1 cellular context compared by ENCODE assay signal in the genomic region with DNA sequence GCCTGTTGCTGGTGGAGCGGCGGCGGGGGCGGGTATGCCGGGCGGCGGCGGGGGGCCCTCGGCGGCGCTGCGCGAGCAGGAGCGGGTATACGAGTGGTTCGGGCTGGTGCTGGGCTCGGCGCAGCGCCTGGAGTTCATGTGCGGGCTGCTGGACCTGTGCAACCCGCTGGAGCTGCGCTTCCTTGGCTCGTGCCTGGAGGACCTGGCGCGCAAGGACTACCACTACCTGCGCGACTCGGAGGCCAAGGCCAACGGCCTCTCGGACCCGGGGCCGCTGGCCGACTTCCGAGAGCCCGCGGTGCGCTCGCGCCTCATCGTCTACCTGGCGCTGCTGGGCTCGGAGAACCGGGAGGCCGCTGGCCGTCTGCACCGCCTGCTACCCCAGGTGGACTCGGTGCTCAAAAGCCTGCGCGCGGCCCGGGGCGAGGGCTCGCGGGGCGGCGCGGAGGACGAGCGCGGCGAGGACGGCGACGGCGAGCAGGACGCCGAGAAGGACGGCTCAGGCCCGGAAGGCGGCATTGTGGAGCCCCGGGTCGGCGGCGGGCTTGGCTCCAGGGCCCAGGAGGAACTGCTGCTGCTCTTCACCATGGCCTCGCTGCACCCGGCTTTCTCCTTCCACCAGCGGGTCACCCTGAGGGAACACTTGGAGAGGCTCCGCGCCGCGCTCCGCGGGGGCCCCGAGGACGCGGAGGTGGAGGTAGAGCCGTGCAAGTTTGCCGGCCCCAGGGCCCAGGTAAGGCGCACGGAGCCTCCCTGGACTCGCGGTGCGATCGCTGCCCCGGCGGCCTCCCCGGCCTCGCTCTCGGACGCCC.
TF ChIP-seq lines count a peak whose summit lies in the region.

No MANE protein-coding gene starts in this region.

TF ChIP-seq in HepG2, 621 proteins besides CTCF, POLR2A, EP300 and RAD21 (continued from another document and continues in another):
- TF ChIP-seq ZNF674 (CRISPR knock-in tag; IDR thresholded peaks at IDR 0.05; ENCODE audit: low read depth) (no peak), PAF1 (CRISPR knock-in tag; IDR thresholded peaks at IDR 0.05) (no peak), ZNF564 (CRISPR knock-in tag; IDR thresholded peaks at IDR 0.05) (no peak), ARNT (IDR thresholded peaks at IDR 0.05) (no peak), ZMAT3 (CRISPR knock-in tag; conservative IDR thresholded peaks at IDR 0.05) (no peak), MEIS2 (CRISPR knock-in tag; IDR thresholded peaks at IDR 0.05) (no peak), NR2C2 (CRISPR knock-in tag; IDR thresholded peaks at IDR 0.05; ENCODE audit: borderline replicate concordance) (no peak), ZNF549 (CRISPR knock-in tag; IDR thresholded peaks at IDR 0.05) (no peak), ATF7-NPFF (CRISPR knock-in tag; IDR thresholded peaks at IDR 0.05; ENCODE audit: low read depth) (peak; percentile 35; the same call in 1 of the 2 replicates), NFRKB (IDR thresholded peaks at IDR 0.05) (no peak), SP140L (CRISPR knock-in tag; IDR thresholded peaks at IDR 0.05; ENCODE audit: borderline replicate concordance) (no peak), ZNF672 (CRISPR knock-in tag; IDR thresholded peaks at IDR 0.05) (no peak), ARID2 (CRISPR knock-in tag; IDR thresholded peaks at IDR 0.05; ENCODE audit: borderline replicate concordance) (0 out of 2 replicates have a peak, but pooled peaks have one; percentile 67), YEATS4 (CRISPR knock-in tag; IDR thresholded peaks at IDR 0.05; ENCODE audit: borderline replicate concordance) (no peak), ZNF207 (IDR thresholded peaks at IDR 0.05; ENCODE audit: borderline replicate concordance) (no peak), ETV5 (CRISPR knock-in tag; IDR thresholded peaks at IDR 0.05; ENCODE audit: borderline replicate concordance) (no peak), MIER2 (CRISPR knock-in tag; IDR thresholded peaks at IDR 0.05) (no peak), SALL1 (CRISPR knock-in tag; IDR thresholded peaks at IDR 0.05) (peak; percentile 61)
- TF ChIP-seq, protein P1, sequence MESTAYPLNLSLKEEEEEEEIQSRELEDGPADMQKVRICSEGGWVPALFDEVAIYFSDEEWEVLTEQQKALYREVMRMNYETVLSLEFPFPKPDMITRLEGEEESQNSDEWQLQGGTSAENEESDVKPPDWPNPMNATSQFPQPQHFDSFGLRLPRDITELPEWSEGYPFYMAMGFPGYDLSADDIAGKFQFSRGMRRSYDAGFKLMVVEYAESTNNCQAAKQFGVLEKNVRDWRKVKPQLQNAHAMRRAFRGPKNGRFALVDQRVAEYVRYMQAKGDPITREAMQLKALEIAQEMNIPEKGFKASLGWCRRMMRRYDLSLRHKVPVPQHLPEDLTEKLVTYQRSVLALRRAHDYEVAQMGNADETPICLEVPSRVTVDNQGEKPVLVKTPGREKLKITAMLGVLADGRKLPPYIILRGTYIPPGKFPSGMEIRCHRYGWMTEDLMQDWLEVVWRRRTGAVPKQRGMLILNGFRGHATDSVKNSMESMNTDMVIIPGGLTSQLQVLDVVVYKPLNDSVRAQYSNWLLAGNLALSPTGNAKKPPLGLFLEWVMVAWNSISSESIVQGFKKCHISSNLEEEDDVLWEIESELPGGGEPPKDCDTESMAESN (CRISPR knock-in tag; conservative IDR thresholded peaks at IDR 0.05) = 0 out of 2 replicates have a peak, but pooled peaks have one; percentile 33
- TF ChIP-seq, protein P2, sequence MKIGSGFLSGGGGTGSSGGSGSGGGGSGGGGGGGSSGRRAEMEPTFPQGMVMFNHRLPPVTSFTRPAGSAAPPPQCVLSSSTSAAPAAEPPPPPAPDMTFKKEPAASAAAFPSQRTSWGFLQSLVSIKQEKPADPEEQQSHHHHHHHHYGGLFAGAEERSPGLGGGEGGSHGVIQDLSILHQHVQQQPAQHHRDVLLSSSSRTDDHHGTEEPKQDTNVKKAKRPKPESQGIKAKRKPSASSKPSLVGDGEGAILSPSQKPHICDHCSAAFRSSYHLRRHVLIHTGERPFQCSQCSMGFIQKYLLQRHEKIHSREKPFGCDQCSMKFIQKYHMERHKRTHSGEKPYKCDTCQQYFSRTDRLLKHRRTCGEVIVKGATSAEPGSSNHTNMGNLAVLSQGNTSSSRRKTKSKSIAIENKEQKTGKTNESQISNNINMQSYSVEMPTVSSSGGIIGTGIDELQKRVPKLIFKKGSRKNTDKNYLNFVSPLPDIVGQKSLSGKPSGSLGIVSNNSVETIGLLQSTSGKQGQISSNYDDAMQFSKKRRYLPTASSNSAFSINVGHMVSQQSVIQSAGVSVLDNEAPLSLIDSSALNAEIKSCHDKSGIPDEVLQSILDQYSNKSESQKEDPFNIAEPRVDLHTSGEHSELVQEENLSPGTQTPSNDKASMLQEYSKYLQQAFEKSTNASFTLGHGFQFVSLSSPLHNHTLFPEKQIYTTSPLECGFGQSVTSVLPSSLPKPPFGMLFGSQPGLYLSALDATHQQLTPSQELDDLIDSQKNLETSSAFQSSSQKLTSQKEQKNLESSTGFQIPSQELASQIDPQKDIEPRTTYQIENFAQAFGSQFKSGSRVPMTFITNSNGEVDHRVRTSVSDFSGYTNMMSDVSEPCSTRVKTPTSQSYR (CRISPR knock-in tag; IDR thresholded peaks at IDR 0.05; ENCODE audit: borderline replicate concordance) = no peak
- TF ChIP-seq, protein P3, sequence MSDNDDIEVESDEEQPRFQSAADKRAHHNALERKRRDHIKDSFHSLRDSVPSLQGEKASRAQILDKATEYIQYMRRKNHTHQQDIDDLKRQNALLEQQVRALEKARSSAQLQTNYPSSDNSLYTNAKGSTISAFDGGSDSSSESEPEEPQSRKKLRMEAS (IDR thresholded peaks at IDR 0.05) = no peak
- TF ChIP-seq, protein P4, sequence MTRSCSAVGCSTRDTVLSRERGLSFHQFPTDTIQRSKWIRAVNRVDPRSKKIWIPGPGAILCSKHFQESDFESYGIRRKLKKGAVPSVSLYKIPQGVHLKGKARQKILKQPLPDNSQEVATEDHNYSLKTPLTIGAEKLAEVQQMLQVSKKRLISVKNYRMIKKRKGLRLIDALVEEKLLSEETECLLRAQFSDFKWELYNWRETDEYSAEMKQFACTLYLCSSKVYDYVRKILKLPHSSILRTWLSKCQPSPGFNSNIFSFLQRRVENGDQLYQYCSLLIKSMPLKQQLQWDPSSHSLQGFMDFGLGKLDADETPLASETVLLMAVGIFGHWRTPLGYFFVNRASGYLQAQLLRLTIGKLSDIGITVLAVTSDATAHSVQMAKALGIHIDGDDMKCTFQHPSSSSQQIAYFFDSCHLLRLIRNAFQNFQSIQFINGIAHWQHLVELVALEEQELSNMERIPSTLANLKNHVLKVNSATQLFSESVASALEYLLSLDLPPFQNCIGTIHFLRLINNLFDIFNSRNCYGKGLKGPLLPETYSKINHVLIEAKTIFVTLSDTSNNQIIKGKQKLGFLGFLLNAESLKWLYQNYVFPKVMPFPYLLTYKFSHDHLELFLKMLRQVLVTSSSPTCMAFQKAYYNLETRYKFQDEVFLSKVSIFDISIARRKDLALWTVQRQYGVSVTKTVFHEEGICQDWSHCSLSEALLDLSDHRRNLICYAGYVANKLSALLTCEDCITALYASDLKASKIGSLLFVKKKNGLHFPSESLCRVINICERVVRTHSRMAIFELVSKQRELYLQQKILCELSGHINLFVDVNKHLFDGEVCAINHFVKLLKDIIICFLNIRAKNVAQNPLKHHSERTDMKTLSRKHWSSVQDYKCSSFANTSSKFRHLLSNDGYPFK (CRISPR knock-in tag; IDR thresholded peaks at IDR 0.05; ENCODE audit: borderline replicate concordance) = no peak
- TF ChIP-seq, protein P5, sequence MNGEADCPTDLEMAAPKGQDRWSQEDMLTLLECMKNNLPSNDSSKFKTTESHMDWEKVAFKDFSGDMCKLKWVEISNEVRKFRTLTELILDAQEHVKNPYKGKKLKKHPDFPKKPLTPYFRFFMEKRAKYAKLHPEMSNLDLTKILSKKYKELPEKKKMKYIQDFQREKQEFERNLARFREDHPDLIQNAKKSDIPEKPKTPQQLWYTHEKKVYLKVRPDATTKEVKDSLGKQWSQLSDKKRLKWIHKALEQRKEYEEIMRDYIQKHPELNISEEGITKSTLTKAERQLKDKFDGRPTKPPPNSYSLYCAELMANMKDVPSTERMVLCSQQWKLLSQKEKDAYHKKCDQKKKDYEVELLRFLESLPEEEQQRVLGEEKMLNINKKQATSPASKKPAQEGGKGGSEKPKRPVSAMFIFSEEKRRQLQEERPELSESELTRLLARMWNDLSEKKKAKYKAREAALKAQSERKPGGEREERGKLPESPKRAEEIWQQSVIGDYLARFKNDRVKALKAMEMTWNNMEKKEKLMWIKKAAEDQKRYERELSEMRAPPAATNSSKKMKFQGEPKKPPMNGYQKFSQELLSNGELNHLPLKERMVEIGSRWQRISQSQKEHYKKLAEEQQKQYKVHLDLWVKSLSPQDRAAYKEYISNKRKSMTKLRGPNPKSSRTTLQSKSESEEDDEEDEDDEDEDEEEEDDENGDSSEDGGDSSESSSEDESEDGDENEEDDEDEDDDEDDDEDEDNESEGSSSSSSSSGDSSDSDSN (CRISPR knock-in tag; IDR thresholded peaks at IDR 0.05) = peak; percentile 50; the same call in 1 of the 2 replicates
- TF ChIP-seq, protein P6, sequence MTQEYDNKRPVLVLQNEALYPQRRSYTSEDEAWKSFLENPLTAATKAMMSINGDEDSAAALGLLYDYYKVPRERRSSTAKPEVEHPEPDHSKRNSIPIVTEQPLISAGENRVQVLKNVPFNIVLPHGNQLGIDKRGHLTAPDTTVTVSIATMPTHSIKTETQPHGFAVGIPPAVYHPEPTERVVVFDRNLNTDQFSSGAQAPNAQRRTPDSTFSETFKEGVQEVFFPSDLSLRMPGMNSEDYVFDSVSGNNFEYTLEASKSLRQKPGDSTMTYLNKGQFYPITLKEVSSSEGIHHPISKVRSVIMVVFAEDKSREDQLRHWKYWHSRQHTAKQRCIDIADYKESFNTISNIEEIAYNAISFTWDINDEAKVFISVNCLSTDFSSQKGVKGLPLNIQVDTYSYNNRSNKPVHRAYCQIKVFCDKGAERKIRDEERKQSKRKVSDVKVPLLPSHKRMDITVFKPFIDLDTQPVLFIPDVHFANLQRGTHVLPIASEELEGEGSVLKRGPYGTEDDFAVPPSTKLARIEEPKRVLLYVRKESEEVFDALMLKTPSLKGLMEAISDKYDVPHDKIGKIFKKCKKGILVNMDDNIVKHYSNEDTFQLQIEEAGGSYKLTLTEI (CRISPR knock-in tag; conservative IDR thresholded peaks at IDR 0.05) = no peak
- TF ChIP-seq, protein P7, sequence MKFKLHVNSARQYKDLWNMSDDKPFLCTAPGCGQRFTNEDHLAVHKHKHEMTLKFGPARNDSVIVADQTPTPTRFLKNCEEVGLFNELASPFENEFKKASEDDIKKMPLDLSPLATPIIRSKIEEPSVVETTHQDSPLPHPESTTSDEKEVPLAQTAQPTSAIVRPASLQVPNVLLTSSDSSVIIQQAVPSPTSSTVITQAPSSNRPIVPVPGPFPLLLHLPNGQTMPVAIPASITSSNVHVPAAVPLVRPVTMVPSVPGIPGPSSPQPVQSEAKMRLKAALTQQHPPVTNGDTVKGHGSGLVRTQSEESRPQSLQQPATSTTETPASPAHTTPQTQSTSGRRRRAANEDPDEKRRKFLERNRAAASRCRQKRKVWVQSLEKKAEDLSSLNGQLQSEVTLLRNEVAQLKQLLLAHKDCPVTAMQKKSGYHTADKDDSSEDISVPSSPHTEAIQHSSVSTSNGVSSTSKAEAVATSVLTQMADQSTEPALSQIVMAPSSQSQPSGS (CRISPR knock-in tag; IDR thresholded peaks at IDR 0.05) = no peak
- TF ChIP-seq, protein P8, sequence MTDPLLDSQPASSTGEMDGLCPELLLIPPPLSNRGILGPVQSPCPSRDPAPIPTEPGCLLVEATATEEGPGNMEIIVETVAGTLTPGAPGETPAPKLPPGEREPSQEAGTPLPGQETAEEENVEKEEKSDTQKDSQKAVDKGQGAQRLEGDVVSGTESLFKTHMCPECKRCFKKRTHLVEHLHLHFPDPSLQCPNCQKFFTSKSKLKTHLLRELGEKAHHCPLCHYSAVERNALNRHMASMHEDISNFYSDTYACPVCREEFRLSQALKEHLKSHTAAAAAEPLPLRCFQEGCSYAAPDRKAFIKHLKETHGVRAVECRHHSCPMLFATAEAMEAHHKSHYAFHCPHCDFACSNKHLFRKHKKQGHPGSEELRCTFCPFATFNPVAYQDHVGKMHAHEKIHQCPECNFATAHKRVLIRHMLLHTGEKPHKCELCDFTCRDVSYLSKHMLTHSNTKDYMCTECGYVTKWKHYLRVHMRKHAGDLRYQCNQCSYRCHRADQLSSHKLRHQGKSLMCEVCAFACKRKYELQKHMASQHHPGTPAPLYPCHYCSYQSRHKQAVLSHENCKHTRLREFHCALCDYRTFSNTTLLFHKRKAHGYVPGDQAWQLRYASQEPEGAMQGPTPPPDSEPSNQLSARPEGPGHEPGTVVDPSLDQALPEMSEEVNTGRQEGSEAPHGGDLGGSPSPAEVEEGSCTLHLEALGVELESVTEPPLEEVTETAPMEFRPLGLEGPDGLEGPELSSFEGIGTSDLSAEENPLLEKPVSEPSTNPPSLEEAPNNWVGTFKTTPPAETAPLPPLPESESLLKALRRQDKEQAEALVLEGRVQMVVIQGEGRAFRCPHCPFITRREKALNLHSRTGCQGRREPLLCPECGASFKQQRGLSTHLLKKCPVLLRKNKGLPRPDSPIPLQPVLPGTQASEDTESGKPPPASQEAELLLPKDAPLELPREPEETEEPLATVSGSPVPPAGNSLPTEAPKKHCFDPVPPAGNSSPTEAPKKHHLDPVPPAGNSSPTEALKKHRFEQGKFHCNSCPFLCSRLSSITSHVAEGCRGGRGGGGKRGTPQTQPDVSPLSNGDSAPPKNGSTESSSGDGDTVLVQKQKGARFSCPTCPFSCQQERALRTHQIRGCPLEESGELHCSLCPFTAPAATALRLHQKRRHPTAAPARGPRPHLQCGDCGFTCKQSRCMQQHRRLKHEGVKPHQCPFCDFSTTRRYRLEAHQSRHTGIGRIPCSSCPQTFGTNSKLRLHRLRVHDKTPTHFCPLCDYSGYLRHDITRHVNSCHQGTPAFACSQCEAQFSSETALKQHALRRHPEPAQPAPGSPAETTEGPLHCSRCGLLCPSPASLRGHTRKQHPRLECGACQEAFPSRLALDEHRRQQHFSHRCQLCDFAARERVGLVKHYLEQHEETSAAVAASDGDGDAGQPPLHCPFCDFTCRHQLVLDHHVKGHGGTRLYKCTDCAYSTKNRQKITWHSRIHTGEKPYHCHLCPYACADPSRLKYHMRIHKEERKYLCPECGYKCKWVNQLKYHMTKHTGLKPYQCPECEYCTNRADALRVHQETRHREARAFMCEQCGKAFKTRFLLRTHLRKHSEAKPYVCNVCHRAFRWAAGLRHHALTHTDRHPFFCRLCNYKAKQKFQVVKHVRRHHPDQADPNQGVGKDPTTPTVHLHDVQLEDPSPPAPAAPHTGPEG (CRISPR knock-in tag; IDR thresholded peaks at IDR 0.05) = 0 out of 2 replicates have a peak, but pooled peaks have one; percentile 56
- TF ChIP-seq, protein P9, sequence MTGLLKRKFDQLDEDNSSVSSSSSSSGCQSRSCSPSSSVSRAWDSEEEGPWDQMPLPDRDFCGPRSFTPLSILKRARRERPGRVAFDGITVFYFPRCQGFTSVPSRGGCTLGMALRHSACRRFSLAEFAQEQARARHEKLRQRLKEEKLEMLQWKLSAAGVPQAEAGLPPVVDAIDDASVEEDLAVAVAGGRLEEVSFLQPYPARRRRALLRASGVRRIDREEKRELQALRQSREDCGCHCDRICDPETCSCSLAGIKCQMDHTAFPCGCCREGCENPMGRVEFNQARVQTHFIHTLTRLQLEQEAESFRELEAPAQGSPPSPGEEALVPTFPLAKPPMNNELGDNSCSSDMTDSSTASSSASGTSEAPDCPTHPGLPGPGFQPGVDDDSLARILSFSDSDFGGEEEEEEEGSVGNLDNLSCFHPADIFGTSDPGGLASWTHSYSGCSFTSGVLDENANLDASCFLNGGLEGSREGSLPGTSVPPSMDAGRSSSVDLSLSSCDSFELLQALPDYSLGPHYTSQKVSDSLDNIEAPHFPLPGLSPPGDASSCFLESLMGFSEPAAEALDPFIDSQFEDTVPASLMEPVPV (CRISPR knock-in tag; IDR thresholded peaks at IDR 0.05) = 0 out of 2 replicates have a peak, but pooled peaks have one; percentile 52
